19 cellular contexts compared by ENCODE assay signal in genomic region chr2:150599889-150600288, GRCh38.
DNase-seq lines count a peak whose midpoint lies in the region; ATAC-seq, FAIRE-seq and TF ChIP-seq lines count a peak whose summit lies in the region.
"Had no signal": no experiment of that assay in that cellular context is flagged by ENCODE, and none has a peak within 500 bp of the region (broad histone marks: within the 10 kb centered on the region; RNA-seq: fewer than 3 reads in every experiment).

No MANE protein-coding gene starts in this region.

- ATAC-seq in GM12878, result peak; percentile 38
- no peak for ATAC-seq in GM21619 (IDR thresholded peaks at IDR 0.05; ENCODE audit: unreplicated experiment)
- ATAC-seq: natural killer cell had no signal

- TF ChIP-seq EP300 in GM12878 (IDR thresholded peaks at IDR 0.05; ENCODE audit: borderline replicate concordance in 1 of 2, control insufficient read depth in 1 of 2, low read depth in 2 of 2, low read length in 2 of 2), result no peak

- no peak overlapping the region for H3K9ac ChIP-seq in KMS-11
- no peak overlapping the region for H3K9ac ChIP-seq in GM12878 (ENCODE audit: control insufficient read depth, insufficient read depth, low read length)
- H3K9ac ChIP-seq: BLaER1 treated with 17β-estradiol and CSF1 and Interleukin-3, amounts not matched to agents 10 nM and 100 nM had no signal

- CTCF ChIA-PET in GM12878 (lab: Yijun Ruan, JAX), result interaction anchor here (0.9 to 3.7 kb wide), 21 partner anchors 7 to 640 kb away, joined by 3 to 40 read pairs (median 5); no protein-coding TSS in a partner anchor

- no peak overlapping the region for H3K27ac Mint-ChIP-seq in mesothelial cell of epicardium
- H3K27ac Mint-ChIP-seq: activated naive CD4-positive, alpha-beta T cell treated with anti-CD3 and anti-CD28 coated beads for 36 hours; immature natural killer cell; natural killer cell had no signal

- H3K4me3 Mint-ChIP-seq in mesothelial cell of epicardium, result no peak overlapping the region
- H3K4me3 Mint-ChIP-seq: activated naive CD4-positive, alpha-beta T cell treated with anti-CD3 and anti-CD28 coated beads for 36 hours; immature natural killer cell; natural killer cell had no signal

- H3K79me2 ChIP-seq in KMS-11 (ENCODE audit: insufficient read depth, low read depth) (no peaks in the 10 kb centered on the region), GM12878 (ENCODE audit: control insufficient read depth, insufficient read depth, low read length) (no peaks in the 10 kb centered on the region)

- H3K36me3 Mint-ChIP-seq in mesothelial cell of epicardium, result no peaks in the 10 kb centered on the region
- H3K36me3 Mint-ChIP-seq: immature natural killer cell, natural killer cell had no signal

- no peak for DNase-seq in GM06990 (ENCODE audit: extremely low read depth, insufficient read length)
- no peak for DNase-seq in GM12878 (ENCODE audit: low read depth, low spot score)
- no peak for DNase-seq in mesothelial cell of epicardium (ENCODE audit: low spot score in 2 of 2, unreplicated experiment in 2 of 2)
- no peak for DNase-seq in NCI-H510A treated with DMSO at 0.1 percent for 48 hours (lab: John Stamatoyannopoulos, UW)
- DNase-seq in H7, result no peak
- DNase-seq: activated CD4-positive, alpha-beta T cell treated with anti-CD3 and anti-CD28 coated beads, Interleukin-2, amount 50 U/mL, for 1 hour; activated naive CD4-positive, alpha-beta T cell treated with anti-CD3 and anti-CD28 coated beads for 36 hours; activated T-cell treated with anti-CD3 and anti-CD28 coated beads for 4 hours; DMS79; head of caudate nucleus; immature natural killer cell; natural killer cell; NCI-H2107; Peyer's patch; testis had no signal

- H3K36me3 ChIP-seq in GM06990 (ENCODE audit: control insufficient read depth, insufficient read depth, low read length), result no peaks in the 10 kb centered on the region
- no peaks in the 10 kb centered on the region for H3K36me3 ChIP-seq in KMS-11 (ENCODE audit: insufficient read depth)
- H3K36me3 ChIP-seq in GM12878 (ENCODE audit: control insufficient read depth in 2 of 2, insufficient read depth in 2 of 2, low read length in 1 of 2), result no peaks in the 10 kb centered on the region
- H3K36me3 ChIP-seq in H7 (replicated peaks; ENCODE audit: control insufficient read depth, insufficient read depth, low read length), result no peaks in the 10 kb centered on the region
- H3K36me3 ChIP-seq: BLaER1 treated with 17β-estradiol and CSF1 and Interleukin-3, amounts not matched to agents 10 nM and 100 nM; Peyer's patch had no signal

- SMC1A ChIA-PET in GM12878 (lab: Charles Lee; ENCODE audit: uncharacterized antibody, unreplicated experiment), result interaction anchor here (0.8 to 3.9 kb wide), 26 partner anchors 7 to 639 kb away, joined by 3 to 39 read pairs (median 11); no protein-coding TSS in a partner anchor

- no peak for FAIRE-seq in GM12878 (lab: Jason Lieb, UNC)

- H3K4me2 ChIP-seq in KMS-11, result no peak overlapping the region
- H3K4me2 ChIP-seq in GM12878 (ENCODE audit: control insufficient read depth, insufficient read depth), result no peak overlapping the region
- H3K4me2 ChIP-seq: BLaER1 treated with 17β-estradiol and CSF1 and Interleukin-3, amounts not matched to agents 10 nM and 100 nM had no signal

- H3K9me3 Mint-ChIP-seq in mesothelial cell of epicardium, result peaks cover 3% of the 10 kb centered on the region
- H3K9me3 Mint-ChIP-seq: activated naive CD4-positive, alpha-beta T cell treated with anti-CD3 and anti-CD28 coated beads for 36 hours had no signal

- H3K27ac ChIP-seq in KMS-11 (no peak overlapping the region), GM12878 (ENCODE audit: control insufficient read depth, insufficient read depth) (no peak overlapping the region)
- H3K27ac ChIP-seq: BLaER1 treated with 17β-estradiol and CSF1 and Interleukin-3, amounts not matched to agents 10 nM and 100 nM; epithelial cell of prostate; Peyer's patch; testis had no signal

- POLR2A ChIA-PET in GM12878 (lab: Charles Lee), result interaction anchor here (0.6 to 2.7 kb wide), 5 partner anchors 9 to 113 kb away, joined by 3 to 8 read pairs (median 3); no protein-coding TSS in a partner anchor

- H3K4me1 ChIP-seq in KMS-11 (ENCODE audit: low read depth, poor library complexity, severe bottlenecking), result no peaks in the 10 kb centered on the region
- no peaks in the 10 kb centered on the region for H3K4me1 ChIP-seq in GM12878 (ENCODE audit: control insufficient read depth, insufficient read depth, low read length)
- H3K4me1 ChIP-seq: Peyer's patch, testis had no signal

- no peaks in the 10 kb centered on the region for H3K9me3 ChIP-seq in GM12878 (replicated peaks; ENCODE audit: control insufficient read depth, insufficient read depth, low read length)
- H3K9me3 ChIP-seq: BLaER1 treated with 17β-estradiol and CSF1 and Interleukin-3, amounts not matched to agents 10 nM and 100 nM; Peyer's patch; testis had no signal

- H3K4me1 Mint-ChIP-seq in mesothelial cell of epicardium, result peaks cover 15% of the 10 kb centered on the region
- H3K4me1 Mint-ChIP-seq: immature natural killer cell, natural killer cell had no signal

- H3K27me3 ChIP-seq in GM06990 (replicated peaks; ENCODE audit: control insufficient read depth, insufficient read depth, low read length) (no peaks in the 10 kb centered on the region; the same call in 1 of the 2 replicates), KMS-11 (ENCODE audit: insufficient read depth, low read depth) (no peaks in the 10 kb centered on the region), GM12878 (replicated peaks in 1 of 2; ENCODE audit: control insufficient read depth in 2 of 2, insufficient read depth in 2 of 2, low read length in 1 of 2) (no peaks in the 10 kb centered on the region), H7 (ENCODE audit: control insufficient read depth, insufficient read depth, low read length) (no peaks in the 10 kb centered on the region)
- H3K27me3 ChIP-seq: BLaER1 treated with 17β-estradiol and CSF1 and Interleukin-3, amounts not matched to agents 10 nM and 100 nM; Peyer's patch; testis had no signal

- no peak overlapping the region for H3K4me3 ChIP-seq in GM06990 (replicated peaks; ENCODE audit: low read depth, low read length)
- no peak overlapping the region for H3K4me3 ChIP-seq in KMS-11 (IDR thresholded peaks at IDR 0.05; ENCODE audit: insufficient read depth, low read depth, low read length)
- no peak overlapping the region for H3K4me3 ChIP-seq in GM12878
- H3K4me3 ChIP-seq in H7 (ENCODE audit: insufficient read depth, low read depth, low read length), result no peak overlapping the region
- H3K4me3 ChIP-seq: BLaER1 treated with 17β-estradiol and CSF1 and Interleukin-3, amounts not matched to agents 10 nM and 100 nM; Peyer's patch; testis had no signal

- TF ChIP-seq POLR2A in GM12878 (IDR thresholded peaks at IDR 0.05; ENCODE audit: low read depth, low read length), result no peak

- H2AFZ ChIP-seq in KMS-11 (ENCODE audit: low read depth) (no peak overlapping the region), GM12878 (ENCODE audit: control insufficient read depth, low read depth, low read length) (no peak overlapping the region)

- H4K20me1 ChIP-seq in KMS-11 (ENCODE audit: insufficient read depth), result no peaks in the 10 kb centered on the region
- no peaks in the 10 kb centered on the region for H4K20me1 ChIP-seq in GM12878 (ENCODE audit: control insufficient read depth, insufficient read depth)
- H4K20me1 ChIP-seq: BLaER1 treated with 17β-estradiol and CSF1 and Interleukin-3, amounts not matched to agents 10 nM and 100 nM had no signal

- RAD21 ChIA-PET in GM12878 (lab: Charles Lee; ENCODE audit: unreplicated experiment), result interaction anchor here (0.7 to 5.0 kb wide), 19 partner anchors 8 to 336 kb away, joined by 3 to 41 read pairs (median 4); no protein-coding TSS in a partner anchor

- in situ Hi-C loops in GM12878 (cut with MboI), result no loop called here

- no peaks in the 10 kb centered on the region for H3K27me3 Mint-ChIP-seq in mesothelial cell of epicardium (ENCODE audit: low read depth)

- no TSS peak for BruUV-seq in GM12878 (replicated peaks; lab: Mats Ljungman, UMichigan)

- TF ChIP-seq RAD21 in GM12878 (IDR thresholded peaks at IDR 0.05; ENCODE audit: insufficient read depth, low read depth, low read length), result no peak

- intact Hi-C loops in GM12878 (cut with micrococcal nuclease; ENCODE audit: unreplicated experiment), result loop anchor here (5.0 kb wide), 1 partner anchor 452 kb away; no protein-coding TSS in a partner anchor

- TF ChIP-seq CTCF in GM06990 (IDR thresholded peaks at IDR 0.05; ENCODE audit: insufficient read depth, low read length, poor library complexity, severe bottlenecking) (peak; percentile 19), KMS-11 (conservative IDR thresholded peaks at IDR 0.05; ENCODE audit: low read depth, low read length) (peak; percentile 39), GM12878 (IDR thresholded peaks at IDR 0.05 in 2 of 3, conservative IDR thresholded peaks at IDR 0.05 in 1 of 3; ENCODE audit: control insufficient read depth in 2 of 3, extremely low read depth in 1 of 3, insufficient read depth in 1 of 3, low read depth in 3 of 3, low read length in 3 of 3) (no peak; a peak in 1 of 6 replicates), mesothelial cell of epicardium (IDR thresholded peaks at IDR 0.05; ENCODE audit: unreplicated experiment) (peak; percentile 18)

TF ChIP-seq in GM12878, 131 proteins besides CTCF, POLR2A, EP300 and RAD21:
- TF ChIP-seq TCF7 (IDR thresholded peaks at IDR 0.05; ENCODE audit: borderline replicate concordance) (no peak), BCL11A (IDR thresholded peaks at IDR 0.05; ENCODE audit: low read depth, low read length) (no peak)

Comparison
In these comparisons a context has a peak if more than half of its experiments do, and no peak if none do; other contexts are left out.
1. CTCF ChIP-seq: peak in GM06990 (single experiment), KMS-11 (single experiment) and mesothelial cell of epicardium (single experiment); none in GM12878 (0 of 3).